Comparison of ENCODE assay signal across 13 cellular contexts in genomic region chr15:69474846-69475455, GRCh38. TPM values are rescaled to one million over a fixed set of nuclear protein-coding genes. Genes with fewer than 3 reads are reported as not detected.
DNase-seq lines count a peak whose midpoint lies in the region; ATAC-seq and TF ChIP-seq lines count a peak whose summit lies in the region.
"Had no signal": no experiment of that assay in that cellular context is flagged by ENCODE, and none has a peak within 500 bp of the region (broad histone marks: within the 10 kb centered on the region; RNA-seq: fewer than 3 reads in every experiment).

No MANE protein-coding gene starts in this region.

- no peak overlapping the region for H3K4me2 ChIP-seq in mesenchymal stem cell (ENCODE audit: low read length, poor library complexity, severe bottlenecking)
- H3K4me2 ChIP-seq: KMS-11 had no signal

- peaks cover 4% of the 10 kb centered on the region for H3K9me3 Mint-ChIP-seq in activated T-helper 17 cell treated with anti-CD3 and anti-CD28 coated beads, Interleukin-2, amount 50 U/mL, for 72 hours

- H4K91ac ChIP-seq in mesenchymal stem cell (ENCODE audit: low read length) = no peak overlapping the region

- H2BK120ac ChIP-seq in mesenchymal stem cell (ENCODE audit: low read depth, low read length) = no peak overlapping the region

- H3K36me3 Mint-ChIP-seq in activated T-helper 17 cell treated with anti-CD3 and anti-CD28 coated beads, Interleukin-2, amount 50 U/mL, for 72 hours (ENCODE audit: low read depth) = no peaks in the 10 kb centered on the region
- H3K36me3 Mint-ChIP-seq: CD4-positive, CD25-positive, alpha-beta regulatory T cell had no signal

- no peak overlapping the region for H3K14ac ChIP-seq in mesenchymal stem cell (ENCODE audit: low read length in 2 of 2)

- peaks cover 4% of the 10 kb centered on the region for H3K9me3 ChIP-seq in mesenchymal stem cell (ENCODE audit: control insufficient read depth, low read length)
- H3K9me3 ChIP-seq: uterus had no signal

- no peak overlapping the region for H3K4me3 Mint-ChIP-seq in activated T-helper 17 cell treated with anti-CD3 and anti-CD28 coated beads, Interleukin-2, amount 50 U/mL, for 72 hours
- H3K4me3 Mint-ChIP-seq: nephron had no signal

- peak; percentile 40 for TF ChIP-seq CTCF in cardiac fibroblast (IDR thresholded peaks at IDR 0.05; ENCODE audit: low read depth, low read length)
- no peak for TF ChIP-seq CTCF in GM10266 (IDR thresholded peaks at IDR 0.05; ENCODE audit: control insufficient read depth, insufficient read depth, low read depth, missing control alignments)

- H3K79me1 ChIP-seq in mesenchymal stem cell (replicated peaks; ENCODE audit: low read length, poor library complexity, severe bottlenecking) = no peaks in the 10 kb centered on the region

- H2AFZ ChIP-seq in mesenchymal stem cell (ENCODE audit: low read depth, low read length) = no peak overlapping the region

- no peak overlapping the region for H2BK12ac ChIP-seq in mesenchymal stem cell (ENCODE audit: low read length in 2 of 2)

- peak; percentile 37 for DNase-seq in Daoy (ENCODE audit: low read depth)
- peak; percentile 24 for DNase-seq in M059J (ENCODE audit: low read depth)
- peak in 1 of 2 donors; percentile 38 for DNase-seq in cardiac fibroblast (ENCODE audit: low read depth in 2 of 2)
- DNase-seq in mesenchymal stem cell = peak; percentile 42
- DNase-seq in NCI-H2029 treated with DMSO at 0.1 percent for 48 hours (lab: John Stamatoyannopoulos, UW) = no peak
- no peak for DNase-seq in GM10266 (ENCODE audit: extremely low spot score)

- H3K36me3 ChIP-seq in mesenchymal stem cell (ENCODE audit: control insufficient read depth in 1 of 2, insufficient read depth in 2 of 2, low read depth in 1 of 2, low read length in 2 of 2) = no peaks in the 10 kb centered on the region
- H3K36me3 ChIP-seq: cardiac muscle cell, uterus had no signal

- ATAC-seq in activated T-helper 17 cell treated with anti-CD3 and anti-CD28 coated beads, Interleukin-2, amount 50 U/mL, for 72 hours (replicated peaks) = no peak
- ATAC-seq in HG03095 (IDR thresholded peaks at IDR 0.05; ENCODE audit: unreplicated experiment) = no peak

- H3K4ac ChIP-seq in mesenchymal stem cell (ENCODE audit: low read depth in 1 of 2, low read length in 2 of 2) = no peak overlapping the region

- H2BK15ac ChIP-seq in mesenchymal stem cell (ENCODE audit: low read depth, poor library complexity, severe bottlenecking) = no peak overlapping the region

- H3K4me1 ChIP-seq in mesenchymal stem cell (ENCODE audit: control insufficient read depth, insufficient read depth, low read depth, low read length) = peaks cover 5% of the 10 kb centered on the region
- H3K4me1 ChIP-seq: uterus had no signal

- H3K27me3 Mint-ChIP-seq in activated T-helper 17 cell treated with anti-CD3 and anti-CD28 coated beads, Interleukin-2, amount 50 U/mL, for 72 hours = no peaks in the 10 kb centered on the region

- peaks cover 9 to 33% of the 10 kb centered on the region in 2 experiments for H3K27me3 ChIP-seq in mesenchymal stem cell (ENCODE audit: control insufficient read depth in 1 of 2, insufficient read depth in 1 of 2, low read length in 2 of 2)
- H3K27me3 ChIP-seq: uterus had no signal

- no peak overlapping the region for H3K27ac ChIP-seq in mesenchymal stem cell (ENCODE audit: low read length, poor library complexity, severe bottlenecking)
- H3K27ac ChIP-seq: cardiac muscle cell, KMS-11, uterus had no signal

- H3K4me3 ChIP-seq in cardiac fibroblast (replicated peaks in 1 of 2; ENCODE audit: low read depth in 2 of 2, low read length in 2 of 2) (no peak overlapping the region), mesenchymal stem cell (ENCODE audit: insufficient read depth in 1 of 2, low read depth in 1 of 2, low read length in 2 of 2) (no peak overlapping the region)
- H3K4me3 ChIP-seq: cardiac muscle cell, uterus had no signal

- H3K23ac ChIP-seq in mesenchymal stem cell (ENCODE audit: low read length in 2 of 2) = no peak overlapping the region

- no peak overlapping the region for H2BK5ac ChIP-seq in mesenchymal stem cell (ENCODE audit: low read depth, low read length, poor library complexity, severe bottlenecking)

- no peak overlapping the region for H4K8ac ChIP-seq in mesenchymal stem cell (ENCODE audit: low read length)

- H2AK5ac ChIP-seq in mesenchymal stem cell (ENCODE audit: low read length, severe bottlenecking) = no peak overlapping the region

- H3K27ac Mint-ChIP-seq in activated T-helper 17 cell treated with anti-CD3 and anti-CD28 coated beads, Interleukin-2, amount 50 U/mL, for 72 hours = no peak overlapping the region
- H3K27ac Mint-ChIP-seq: CD4-positive, CD25-positive, alpha-beta regulatory T cell; nephron had no signal

- WGBS in mesenchymal stem cell = 57% methylated on average over 7 of the region's 7 CpGs

- H3K9ac ChIP-seq in mesenchymal stem cell (ENCODE audit: low read length) = no peak overlapping the region
- H3K9ac ChIP-seq: KMS-11 had no signal

- no peaks in the 10 kb centered on the region for H3K4me1 Mint-ChIP-seq in activated T-helper 17 cell treated with anti-CD3 and anti-CD28 coated beads, Interleukin-2, amount 50 U/mL, for 72 hours

- no peak overlapping the region for H3K18ac ChIP-seq in mesenchymal stem cell (ENCODE audit: low read depth in 1 of 2, low read length in 2 of 2)

RNA-seq across cellular contexts. Expression of gene RPLP1, which starts 22.3 kb away (rescaled TPM):
- total RNA-seq in Daoy (2014; rRNA removed; shearing (Covaris generic)) = 111 and 148 TPM in 2 replicates
- total RNA-seq in M059J (2014; rRNA removed; shearing (Covaris generic)) = 39.1 and 86.1 TPM in 2 replicates
- polyA plus RNA-seq in mesenchymal stem cell (2013, experiment 1 of 2) = 3,158 TPM
- polyA plus RNA-seq in mesenchymal stem cell (2013, experiment 2 of 2) = 2,769 TPM
- 1,000 to 10,000 TPM; 1,985 to 2,291 TPM for total RNA-seq in activated T-helper 17 cell treated with anti-CD3 and anti-CD28 coated beads, Interleukin-2, amount 50 U/mL, for 72 hours

Comparison
In these comparisons a context has a peak if more than half of its experiments do, and no peak if none do; other contexts are left out.
1. DNase-seq: peak in Daoy (single experiment), M059J (single experiment) and mesenchymal stem cell (single experiment); none in NCI-H2029 treated with DMSO at 0.1 percent for 48 hours (single experiment) and GM10266 (single experiment).
2. RNA of gene RPLP1, which starts 22.3 kb away (total RNA-seq): 1,985 to 2,291 TPM in activated T-helper 17 cell treated with anti-CD3 and anti-CD28 coated beads, Interleukin-2, amount 50 U/mL, for 72 hours; 111 to 148 TPM in Daoy and 39.1 to 86.1 TPM in M059J; every median in the first group is over 10 times any median in the second.